ENCODE assay signal across 12 cellular contexts in the genomic region with DNA sequence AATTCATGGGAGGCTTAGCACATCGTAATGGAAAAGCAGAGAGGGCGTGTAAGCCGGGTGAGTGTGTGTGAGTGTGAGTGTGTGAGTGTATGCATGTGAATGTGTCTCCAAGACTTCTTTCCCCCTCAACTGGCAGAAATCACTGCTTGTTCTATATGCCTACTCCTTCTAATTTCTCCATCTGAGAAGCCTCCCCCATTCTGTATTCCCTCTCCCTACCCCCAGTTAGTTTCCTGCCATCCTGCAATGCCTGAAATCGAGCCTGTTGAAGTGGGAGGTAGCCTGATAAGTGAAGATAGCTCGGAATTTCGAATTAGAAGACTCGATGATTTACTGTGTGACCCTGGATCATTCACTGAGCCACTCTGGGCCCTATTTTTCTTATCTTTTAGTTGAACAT. TPM values are rescaled to one million over a fixed set of nuclear protein-coding genes. Genes with fewer than 3 reads are reported as not detected.
DNase-seq lines count a peak whose midpoint lies in the region; ATAC-seq, FAIRE-seq and TF ChIP-seq lines count a peak whose summit lies in the region.
"Had no signal": no experiment of that assay in that cellular context is flagged by ENCODE, and none has a peak within 500 bp of the region (broad histone marks: within the 10 kb centered on the region; RNA-seq: fewer than 3 reads in every experiment).

No MANE protein-coding gene starts in this region.

- CTCF ChIA-PET in IMR-90 (lab: Yijun Ruan, JAX): no interaction called here

- H3K27ac ChIP-seq in IMR-90 (ENCODE audit: insufficient read depth, low read length) (no peak overlapping the region), pancreas (no peak overlapping the region)
- H3K27ac ChIP-seq: GM23248, HL-60 had no signal

- no peak for TF ChIP-seq CTCF in IMR-90 (conservative IDR thresholded peaks at IDR 0.05; ENCODE audit: low read depth, low read length)
- no peak for TF ChIP-seq CTCF in pancreas (IDR thresholded peaks at IDR 0.05)

- POLR2A ChIA-PET in IMR-90 (lab: Charles Lee; ENCODE audit: unreplicated experiment): no interaction called here

- no peak overlapping the region for H4K91ac ChIP-seq in IMR-90 (ENCODE audit: insufficient read depth, low read depth, low read length)

- no peak overlapping the region for H3K9ac ChIP-seq in IMR-90 (ENCODE audit: low read depth, low read length)
- H3K9ac ChIP-seq: GM23248 had no signal

- no peak overlapping the region for H2AK9ac ChIP-seq in IMR-90 (replicated peaks; ENCODE audit: low read depth, low read length, poor library complexity)

- H4K5ac ChIP-seq in IMR-90 (ENCODE audit: low read depth, low read length): no peak overlapping the region

- H3K36me3 Mint-ChIP-seq in T-helper 17 cell (ENCODE audit: low read depth) (no peaks in the 10 kb centered on the region), memory B cell (no peaks in the 10 kb centered on the region)

- no peak for FAIRE-seq in pancreas (lab: Jason Lieb, UNC)
- FAIRE-seq: H54 had no signal

- H3K4me3 Mint-ChIP-seq in T-helper 17 cell (no peak overlapping the region), memory B cell (no peak overlapping the region)

- no peak overlapping the region for H3K4ac ChIP-seq in IMR-90 (ENCODE audit: low read depth, low read length)

- H3K27me3 Mint-ChIP-seq in T-helper 17 cell (no peaks in the 10 kb centered on the region), memory B cell (peaks cover 4% of the 10 kb centered on the region)

- H3K9me3 Mint-ChIP-seq in memory B cell: peaks cover 2% of the 10 kb centered on the region

- no peak overlapping the region for H2BK120ac ChIP-seq in IMR-90 (ENCODE audit: low read depth, low read length)

- peaks cover 0 to 10% of the 10 kb centered on the region in 2 experiments; a peak in 2 of 4 replicates for H3K79me1 ChIP-seq in IMR-90 (ENCODE audit: low read depth in 1 of 2, low read length in 2 of 2)

- H3K18ac ChIP-seq in IMR-90 (ENCODE audit: low read depth, low read length): no peak overlapping the region

- no peak overlapping the region for H3K4me2 ChIP-seq in IMR-90 (ENCODE audit: low read depth, low read length)

- H3K9me1 ChIP-seq in IMR-90 (ENCODE audit: insufficient read depth, low read length): peaks cover 23% of the 10 kb centered on the region

- in situ Hi-C loops in IMR-90 (cut with MboI; ENCODE audit: low sequenced_read_pairs): no loop called here

- H2BK5ac ChIP-seq in IMR-90 (ENCODE audit: low read depth, low read length, poor library complexity, severe bottlenecking): no peak overlapping the region

- H3K36me3 ChIP-seq in IMR-90 (ENCODE audit: control insufficient read depth, insufficient read depth, low read length) (no peaks in the 10 kb centered on the region), pancreas (no peaks in the 10 kb centered on the region)

- H3K27ac Mint-ChIP-seq in T-helper 17 cell (peak overlapping the region; percentile 53), memory B cell (peak overlapping the region; percentile 19)

- no peak for DNase-seq in IMR-90
- DNase-seq in T-helper 17 cell: no peak
- no peak for DNase-seq in memory B cell (ENCODE audit: low spot score in 2 of 2)
- peak; percentile 63 for DNase-seq in putamen (ENCODE audit: low spot score)
- no peak for DNase-seq in pancreas
- DNase-seq: DMS53, GF-D8, GM23248 had no signal

- no CpG with 5 or more reads among the region's 7 CpGs for WGBS in IMR-90 (ENCODE audit: extremely low coverage in 2 of 2, insufficient read length in 1 of 2), 2 experiments
- WGBS in pancreas, 2 donors: 79 to 83% methylated on average over 7 of the region's 7 CpGs

- no peak overlapping the region for H4K8ac ChIP-seq in IMR-90 (ENCODE audit: low read depth in 2 of 2, low read length in 2 of 2)

- H2BK20ac ChIP-seq in IMR-90 (ENCODE audit: low read depth, low read length): peak overlapping the region; percentile 39

- H3K4me1 ChIP-seq in IMR-90 (ENCODE audit: control insufficient read depth, insufficient read depth, low read length) (peaks cover 12% of the 10 kb centered on the region), pancreas (no peaks in the 10 kb centered on the region)

- H3K4me3 ChIP-seq in IMR-90 (ENCODE audit: insufficient read depth, low read depth, low read length) (no peak overlapping the region), pancreas (no peak overlapping the region)
- H3K4me3 ChIP-seq: GM23248 had no signal

- H3K14ac ChIP-seq in IMR-90 (replicated peaks; ENCODE audit: low read depth, low read length): no peak overlapping the region

- no TSS peak for BruUV-seq in IMR-90 (replicated peaks; lab: Mats Ljungman, UMichigan)

- intact Hi-C loops in IMR-90 (cut with micrococcal nuclease) (no loop called here), pancreas (cut with DNase I) (no loop called here)

- no peaks in the 10 kb centered on the region for H4K20me1 ChIP-seq in IMR-90 (ENCODE audit: insufficient read depth, low read length)

- H3K56ac ChIP-seq in IMR-90 (ENCODE audit: extremely low read depth, insufficient read depth, low read length): no peak overlapping the region

- H3K4me1 Mint-ChIP-seq in T-helper 17 cell (peaks cover 39% of the 10 kb centered on the region), memory B cell (peaks cover 4% of the 10 kb centered on the region)

- peak overlapping the region; percentile 69; the same call in 1 of the 2 replicates for H2AK5ac ChIP-seq in IMR-90 (ENCODE audit: low read depth, low read length)

- 0 out of 3 replicates have a peak overlapping the region, but pooled peaks have one; percentile 42 for H2BK15ac ChIP-seq in IMR-90 (ENCODE audit: low read depth, low read length)

- ATAC-seq in IMR-90 (ENCODE audit: low read depth) (no peak), T-helper 17 cell (no peak), memory B cell (ENCODE audit: low read depth) (no peak), pancreas (no peak)
- no peak for ATAC-seq in activated CD4-positive, CD25-positive, alpha-beta regulatory T cell treated with anti-CD3 and anti-CD28 coated beads, Interleukin-2, amount 50 U/mL, for 24 hours
- ATAC-seq: HCT116 had no signal

- H3K27me3 ChIP-seq in IMR-90 (ENCODE audit: control insufficient read depth, insufficient read depth, low read length) (no peaks in the 10 kb centered on the region), pancreas (no peaks in the 10 kb centered on the region)

- no peak overlapping the region for H3K23ac ChIP-seq in IMR-90 (ENCODE audit: low read depth, low read length)

- no peak overlapping the region for H2AFZ ChIP-seq in IMR-90 (replicated peaks; ENCODE audit: low read length, poor library complexity)
- H2AFZ ChIP-seq: GM23248 had no signal

- dilution Hi-C loops in IMR-90 (cut with HindIII; ENCODE audit: low sequenced_read_pairs, unreplicated experiment): no loop called here

- H3K9me3 ChIP-seq in IMR-90 (ENCODE audit: control insufficient read depth, insufficient read depth, low read length) (no peaks in the 10 kb centered on the region), T-helper 17 cell (ENCODE audit: control insufficient read depth, low read length, poor library complexity, severe bottlenecking) (no peaks in the 10 kb centered on the region), pancreas (no peaks in the 10 kb centered on the region)

- no peak for TF ChIP-seq RAD21 in IMR-90 (IDR thresholded peaks at IDR 0.05; ENCODE audit: low read length)

- no peak for TF ChIP-seq POLR2A in IMR-90 (IDR thresholded peaks at IDR 0.05; ENCODE audit: low read depth, low read length)

TF ChIP-seq in IMR-90, 13 proteins besides CTCF, POLR2A, EP300 and RAD21:
- TF ChIP-seq RFX5 (IDR thresholded peaks at IDR 0.05; ENCODE audit: low read depth, low read length) (no peak), CEBPB (IDR thresholded peaks at IDR 0.05; ENCODE audit: low read depth, low read length) (no peak), FOS (IDR thresholded peaks at IDR 0.05; ENCODE audit: low read depth, low read length) (no peak), MAZ (IDR thresholded peaks at IDR 0.05; ENCODE audit: borderline replicate concordance, low read depth, low read length) (no peak), MAFK (IDR thresholded peaks at IDR 0.05; ENCODE audit: low read depth, low read length) (no peak), NFE2L2 (IDR thresholded peaks at IDR 0.05; ENCODE audit: low read depth, low read length) (no peak)
- TF ChIP-seq, protein P1, sequence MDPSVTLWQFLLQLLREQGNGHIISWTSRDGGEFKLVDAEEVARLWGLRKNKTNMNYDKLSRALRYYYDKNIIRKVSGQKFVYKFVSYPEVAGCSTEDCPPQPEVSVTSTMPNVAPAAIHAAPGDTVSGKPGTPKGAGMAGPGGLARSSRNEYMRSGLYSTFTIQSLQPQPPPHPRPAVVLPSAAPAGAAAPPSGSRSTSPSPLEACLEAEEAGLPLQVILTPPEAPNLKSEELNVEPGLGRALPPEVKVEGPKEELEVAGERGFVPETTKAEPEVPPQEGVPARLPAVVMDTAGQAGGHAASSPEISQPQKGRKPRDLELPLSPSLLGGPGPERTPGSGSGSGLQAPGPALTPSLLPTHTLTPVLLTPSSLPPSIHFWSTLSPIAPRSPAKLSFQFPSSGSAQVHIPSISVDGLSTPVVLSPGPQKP (IDR thresholded peaks at IDR 0.05; ENCODE audit: borderline replicate concordance, low read depth, low read length): no peak
- TF ChIP-seq, protein P2, sequence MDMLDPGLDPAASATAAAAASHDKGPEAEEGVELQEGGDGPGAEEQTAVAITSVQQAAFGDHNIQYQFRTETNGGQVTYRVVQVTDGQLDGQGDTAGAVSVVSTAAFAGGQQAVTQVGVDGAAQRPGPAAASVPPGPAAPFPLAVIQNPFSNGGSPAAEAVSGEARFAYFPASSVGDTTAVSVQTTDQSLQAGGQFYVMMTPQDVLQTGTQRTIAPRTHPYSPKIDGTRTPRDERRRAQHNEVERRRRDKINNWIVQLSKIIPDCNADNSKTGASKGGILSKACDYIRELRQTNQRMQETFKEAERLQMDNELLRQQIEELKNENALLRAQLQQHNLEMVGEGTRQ (IDR thresholded peaks at IDR 0.05; ENCODE audit: low read depth, low read length): no peak
TF ChIP-seq in IMR-90: peak in this region for 0.

RNA-seq across cellular contexts. Expression of a gene that starts 30.0 kb away (rescaled TPM):
- total RNA-seq in IMR-90 (2012; rRNA removed) (196 and 249 TPM in 2 replicates), T-helper 17 cell (100 to 1,000 TPM; 176 to 189 TPM), pancreas (100 to 1,000 TPM; 127 to 170 (median 161) TPM)
- polyA plus RNA-seq in IMR-90 (2012; rRNA removed) (217 and 255 TPM in 2 replicates), pancreas (100 to 1,000 TPM in 1 of 2 donors, 10 to 100 TPM in 1; 70.1 to 131 TPM)
- polyA plus RNA-seq in IMR-90 (2012; cell fraction: cytosol; rRNA removed): 73.8 and 128 TPM in 2 replicates
- 40.5 and 94.4 TPM in 2 replicates for polyA plus RNA-seq in IMR-90 (2012; cell fraction: nucleus; rRNA removed; ENCODE audit: low replicate concordance)
